In genomic region chr3:185966655-185967054, GRCh38 we compare ENCODE assay signal across 28 cellular contexts.
"Had no signal": no experiment of that assay in that cellular context is flagged by ENCODE, and none has a peak within 500 bp of the region (broad histone marks: within the 10 kb centered on the region; RNA-seq: fewer than 3 reads in every experiment).

No MANE protein-coding gene starts in this region.

- H3K27ac ChIP-seq: KMS-11, PC-9, SJSA1 had no signal

- H3K27me3 ChIP-seq: SJSA1 had no signal

- DNase-seq: Karpas-422, MM.1S, MV-4-11, NCI-H1092, NCI-H1105, NCI-H1417 treated with DMSO at 0.1 percent for 48 hours, NCI-H1436 treated with DMSO at 0.1 percent for 48 hours, NCI-H1694 treated with DMSO at 0.1 percent for 48 hours, NCI-H187 treated with DMSO at 0.1 percent for 48 hours, NCI-H2029, NCI-H2081, NCI-H2171 treated with DMSO at 0.1 percent for 48 hours, NCI-H2227 treated with DMSO at 0.1 percent for 48 hours, NCI-H345, NCI-H446, NCI-H510A treated with DMSO at 0.1 percent for 48 hours, NCI-H524 treated with DMSO at 0.1 percent for 48 hours, NCI-H526 treated with DMSO at 0.1 percent for 48 hours, NCI-H82, PC-9, Right ventricle myocardium superior, RPMI8226, SHP77 treated with DMSO at 0.1 percent for 48 hours, SK-N-SH, SW 1271 had no signal

- H3K9me3 ChIP-seq: SJSA1, SK-N-SH had no signal

- H2AFZ ChIP-seq: PC-9 had no signal

- H3K4me3 ChIP-seq: PC-9, SJSA1 had no signal

- H3K4me2 ChIP-seq: KMS-11, SK-N-SH had no signal

- ATAC-seq: Panc1 had no signal

- H3K4me1 ChIP-seq: SJSA1 had no signal

- H3K9ac ChIP-seq: KMS-11, SK-N-SH had no signal

- H3K36me3 ChIP-seq: SJSA1 had no signal
